7 cellular contexts compared by ENCODE assay signal in genomic region chr5:139473565-139473964, GRCh38. TPM values are rescaled to one million over a fixed set of nuclear protein-coding genes. Genes with fewer than 3 reads are reported as not detected.
DNase-seq lines count a peak whose midpoint lies in the region; ATAC-seq and TF ChIP-seq lines count a peak whose summit lies in the region.
"Had no signal": no experiment of that assay in that cellular context is flagged by ENCODE, and none has a peak within 500 bp of the region (broad histone marks: within the 10 kb centered on the region; RNA-seq: fewer than 3 reads in every experiment).

No MANE protein-coding gene starts in this region.

- TF ChIP-seq POLR2A in stomach (IDR thresholded peaks at IDR 0.05): no peak

- TF ChIP-seq CTCF in activated CD8-positive, alpha-beta T cell treated with anti-CD3 and anti-CD28 coated beads for 36 hours (IDR thresholded peaks at IDR 0.05): no peak
- TF ChIP-seq CTCF in stomach (IDR thresholded peaks at IDR 0.05): no peak

- H3K4me3 ChIP-seq in stomach: no peak overlapping the region

- no peaks in the 10 kb centered on the region for H3K27me3 ChIP-seq in stomach

- POLR2A ChIA-PET in activated CD8-positive, alpha-beta T cell treated with anti-CD3 and anti-CD28 coated beads, Interleukin-2, amount 10 ng/mL, durations not matched to agents 7 days and 5 days (lab: Charles Lee): interaction anchor here (0.6 to 1.6 kb wide), 3 partner anchors 9 to 1734 kb away, joined by 3 to 5 read pairs (median 3); partner anchors contain the start of gene STING1
- POLR2A ChIA-PET in activated CD8-positive, alpha-beta T cell treated with anti-CD3 and anti-CD28 coated beads for 36 hours (lab: Charles Lee): interaction anchor here (1.2 to 2.5 kb wide), 4 partner anchors 9 to 33 kb away, joined by 3 to 8 read pairs (median 4); partner anchors contain the start of gene STING1

- H3K4me1 Mint-ChIP-seq in activated CD8-positive, alpha-beta T cell treated with anti-CD3 and anti-CD28 coated beads, Interleukin-2, amount 10 ng/mL, durations not matched to agents 7 days and 5 days (ENCODE audit: low read depth): peaks cover 75% of the 10 kb centered on the region
- H3K4me1 Mint-ChIP-seq in activated CD8-positive, alpha-beta T cell treated with anti-CD3 and anti-CD28 coated beads for 36 hours (ENCODE audit: low read depth): peaks cover 66% of the 10 kb centered on the region

- no peaks in the 10 kb centered on the region for H3K9me3 Mint-ChIP-seq in activated CD8-positive, alpha-beta T cell treated with anti-CD3 and anti-CD28 coated beads, Interleukin-2, amount 10 ng/mL, durations not matched to agents 7 days and 5 days (ENCODE audit: insufficient read depth)
- H3K9me3 Mint-ChIP-seq in activated CD8-positive, alpha-beta T cell treated with anti-CD3 and anti-CD28 coated beads for 36 hours: no peaks in the 10 kb centered on the region

- peaks cover 4 to 38% (median 32%) of the 10 kb centered on the region in 4 donors for H3K36me3 ChIP-seq in stomach

- H3K27me3 Mint-ChIP-seq in activated CD8-positive, alpha-beta T cell treated with anti-CD3 and anti-CD28 coated beads, Interleukin-2, amount 10 ng/mL, durations not matched to agents 7 days and 5 days (ENCODE audit: low read depth): no peaks in the 10 kb centered on the region
- no peaks in the 10 kb centered on the region for H3K27me3 Mint-ChIP-seq in activated CD8-positive, alpha-beta T cell treated with anti-CD3 and anti-CD28 coated beads for 36 hours

- H3K27ac ChIP-seq in epithelial cell of prostate (peak overlapping the region; percentile 60), stomach (peak overlapping the region in 4 of 5 donors; percentile 19 to 62 (median 44))

- CTCF ChIA-PET in activated CD8-positive, alpha-beta T cell treated with anti-CD3 and anti-CD28 coated beads, Interleukin-2, amount 10 ng/mL, durations not matched to agents 7 days and 5 days (lab: Charles Lee): interaction anchor here (1.7 to 3.6 kb wide), 2 partner anchors 9 to 51 kb away, joined by 7 to 13 read pairs; partner anchors contain the start of gene STING1
- CTCF ChIA-PET in activated CD8-positive, alpha-beta T cell treated with anti-CD3 and anti-CD28 coated beads for 36 hours (lab: Charles Lee): interaction anchor here (1.3 to 1.9 kb wide), 3 partner anchors 8 to 51 kb away, joined by 3 to 7 read pairs (median 4); no protein-coding TSS in a partner anchor

- H3K9me3 ChIP-seq in stomach: no peaks in the 10 kb centered on the region

- 74 to 96% (median 90%) methylated on average over 2 of the region's 2 CpGs for WGBS in stomach, 5 donors

- ATAC-seq in activated CD8-positive, alpha-beta T cell treated with anti-CD3 and anti-CD28 coated beads, Interleukin-2, amount 10 ng/mL, durations not matched to agents 7 days and 5 days: no peak
- ATAC-seq in activated CD8-positive, alpha-beta T cell treated with anti-CD3 and anti-CD28 coated beads for 36 hours: no peak
- ATAC-seq: sciatic nerve had no signal

- DNase-seq in activated CD8-positive, alpha-beta T cell treated with anti-CD3 and anti-CD28 coated beads, Interleukin-2, amount 10 ng/mL, durations not matched to agents 7 days and 5 days: no peak
- DNase-seq in activated CD8-positive, alpha-beta T cell treated with anti-CD3 and anti-CD28 coated beads for 36 hours: no peak
- DNase-seq in epithelial cell of prostate (ENCODE audit: low read depth, low spot score) (no peak), stomach (no peak), NCI-H2227 (lab: John Stamatoyannopoulos, UW; ENCODE audit: unreplicated experiment) (no peak)
- no peak for DNase-seq in activated CD8-positive, alpha-beta memory T cell treated with anti-CD3 and anti-CD28 coated beads for 24 hours

- H3K36me3 Mint-ChIP-seq in activated CD8-positive, alpha-beta T cell treated with anti-CD3 and anti-CD28 coated beads, Interleukin-2, amount 10 ng/mL, durations not matched to agents 7 days and 5 days (ENCODE audit: low read depth): peaks cover 35% of the 10 kb centered on the region
- peaks cover 13% of the 10 kb centered on the region for H3K36me3 Mint-ChIP-seq in activated CD8-positive, alpha-beta T cell treated with anti-CD3 and anti-CD28 coated beads for 36 hours (ENCODE audit: low read depth)

- no peak overlapping the region for H3K4me3 Mint-ChIP-seq in activated CD8-positive, alpha-beta T cell treated with anti-CD3 and anti-CD28 coated beads, Interleukin-2, amount 10 ng/mL, durations not matched to agents 7 days and 5 days
- H3K4me3 Mint-ChIP-seq in activated CD8-positive, alpha-beta T cell treated with anti-CD3 and anti-CD28 coated beads for 36 hours: no peak overlapping the region

- no peak for TF ChIP-seq EP300 in stomach (IDR thresholded peaks at IDR 0.05)

- intact Hi-C loops in activated CD8-positive, alpha-beta T cell treated with anti-CD3 and anti-CD28 coated beads for 36 hours (cut with micrococcal nuclease): no loop called here
- intact Hi-C loops in stomach (cut with DNase I; ENCODE audit: low total_unique reads): no loop called here

- peak overlapping the region; percentile 63 for H3K27ac Mint-ChIP-seq in activated CD8-positive, alpha-beta T cell treated with anti-CD3 and anti-CD28 coated beads, Interleukin-2, amount 10 ng/mL, durations not matched to agents 7 days and 5 days
- H3K27ac Mint-ChIP-seq in activated CD8-positive, alpha-beta T cell treated with anti-CD3 and anti-CD28 coated beads for 36 hours: no peak overlapping the region

- H3K4me1 ChIP-seq in stomach: peaks cover 0 to 52% (median 19%) of the 10 kb centered on the region in 4 donors

RNA-seq across cellular contexts. Expression of gene SMIM33, which starts 2.8 kb away (rescaled TPM):
- total RNA-seq in activated CD8-positive, alpha-beta T cell treated with anti-CD3 and anti-CD28 coated beads, Interleukin-2, amount 10 ng/mL, durations not matched to agents 7 days and 5 days: under 1 TPM; 0.32 to 0.65 TPM
- total RNA-seq in activated CD8-positive, alpha-beta T cell treated with anti-CD3 and anti-CD28 coated beads for 36 hours: under 1 TPM in 1 of 2 experiments, not detected in 1; 0.16 TPM
- total RNA-seq in stomach: under 1 TPM in 1 of 5 donors, not detected in 4; 0.87 TPM
- polyA plus RNA-seq in stomach: under 1 TPM in 2 of 3 donors, not detected in 1; 0.13 to 0.46 TPM
- total RNA-seq: sciatic nerve had no signal

RNA-seq across cellular contexts. Expression of gene STING1, which starts 9.0 kb away (rescaled TPM):
- total RNA-seq in activated CD8-positive, alpha-beta T cell treated with anti-CD3 and anti-CD28 coated beads, Interleukin-2, amount 10 ng/mL, durations not matched to agents 7 days and 5 days: 10 to 100 TPM; 64.9 to 67.4 TPM
- 10 to 100 TPM; 43.7 to 46.3 TPM for total RNA-seq in activated CD8-positive, alpha-beta T cell treated with anti-CD3 and anti-CD28 coated beads for 36 hours
- 10 to 100 TPM in 3 of 5 donors, 1 to 10 TPM in 2; 6.1 to 16.2 (median 11.1) TPM for total RNA-seq in stomach
- polyA plus RNA-seq in stomach: 10 to 100 TPM in 2 of 3 donors, 1 to 10 TPM in 1; 8.8 to 23.7 (median 22.3) TPM

RNA-seq across cellular contexts. Expression of gene ECSCR, which starts 11.0 kb away (rescaled TPM):
- total RNA-seq in activated CD8-positive, alpha-beta T cell treated with anti-CD3 and anti-CD28 coated beads, Interleukin-2, amount 10 ng/mL, durations not matched to agents 7 days and 5 days: not detected
- under 1 TPM in 1 of 2 experiments, not detected in 1; 0.25 TPM for total RNA-seq in activated CD8-positive, alpha-beta T cell treated with anti-CD3 and anti-CD28 coated beads for 36 hours
- total RNA-seq in stomach: 10 to 100 TPM in 2 of 5 donors, 1 to 10 TPM in 1, not detected in 2; 7.3 to 15.2 (median 12.8) TPM
- 1 to 10 TPM; 5.4 to 10.0 (median 7.3) TPM for polyA plus RNA-seq in stomach

RNA-seq across cellular contexts. Expression of gene DNAJC18, which starts 34.2 kb away (rescaled TPM):
- 1 to 10 TPM; 3.7 to 5.4 TPM for total RNA-seq in activated CD8-positive, alpha-beta T cell treated with anti-CD3 and anti-CD28 coated beads, Interleukin-2, amount 10 ng/mL, durations not matched to agents 7 days and 5 days
- total RNA-seq in activated CD8-positive, alpha-beta T cell treated with anti-CD3 and anti-CD28 coated beads for 36 hours: 10 to 100 TPM; 24.9 to 27.5 TPM
- total RNA-seq in stomach: 10 to 100 TPM in 1 of 5 donors, 1 to 10 TPM in 1, under 1 TPM in 2, not detected in 1; under 0.01 to 12.1 (median 1.6) TPM
- polyA plus RNA-seq in stomach: 1 to 10 TPM; 1.8 to 4.1 (median 2.7) TPM
